1 cellular context compared by ENCODE assay signal in genomic region chrX:41351923-41352322, GRCh38.
TF ChIP-seq lines count a peak whose summit lies in the region.

No MANE protein-coding gene starts in this region.

TF ChIP-seq in HepG2, 621 proteins besides CTCF, POLR2A, EP300 and RAD21 (continued from another document):
- TF ChIP-seq SNRNP70 (IDR thresholded peaks at IDR 0.05; ENCODE audit: low read depth, low read length), result no peak
- no peak for TF ChIP-seq NR2C2 (CRISPR knock-in tag; IDR thresholded peaks at IDR 0.05; ENCODE audit: borderline replicate concordance)
- TF ChIP-seq GTF3A (CRISPR knock-in tag; conservative IDR thresholded peaks at IDR 0.05), result no peak
- TF ChIP-seq MAF1 (CRISPR knock-in tag; IDR thresholded peaks at IDR 0.05; ENCODE audit: borderline replicate concordance), result no peak
- TF ChIP-seq ASH2L (IDR thresholded peaks at IDR 0.05; ENCODE audit: insufficient read length, low read depth, low read length), result no peak
- no peak for TF ChIP-seq CENPX (CRISPR knock-in tag; IDR thresholded peaks at IDR 0.05)
- no peak for TF ChIP-seq ZFP62 (CRISPR knock-in tag; IDR thresholded peaks at IDR 0.05)
- TF ChIP-seq ZNF367 (CRISPR knock-in tag; IDR thresholded peaks at IDR 0.05; ENCODE audit: borderline replicate concordance), result no peak
- no peak for TF ChIP-seq GRHL1 (CRISPR knock-in tag; conservative IDR thresholded peaks at IDR 0.05)
- no peak for TF ChIP-seq DR1 (CRISPR knock-in tag; IDR thresholded peaks at IDR 0.05)
- TF ChIP-seq MTF1 (CRISPR knock-in tag; IDR thresholded peaks at IDR 0.05), result no peak
